Comparison of ENCODE assay signal across 22 cellular contexts in the genomic region with DNA sequence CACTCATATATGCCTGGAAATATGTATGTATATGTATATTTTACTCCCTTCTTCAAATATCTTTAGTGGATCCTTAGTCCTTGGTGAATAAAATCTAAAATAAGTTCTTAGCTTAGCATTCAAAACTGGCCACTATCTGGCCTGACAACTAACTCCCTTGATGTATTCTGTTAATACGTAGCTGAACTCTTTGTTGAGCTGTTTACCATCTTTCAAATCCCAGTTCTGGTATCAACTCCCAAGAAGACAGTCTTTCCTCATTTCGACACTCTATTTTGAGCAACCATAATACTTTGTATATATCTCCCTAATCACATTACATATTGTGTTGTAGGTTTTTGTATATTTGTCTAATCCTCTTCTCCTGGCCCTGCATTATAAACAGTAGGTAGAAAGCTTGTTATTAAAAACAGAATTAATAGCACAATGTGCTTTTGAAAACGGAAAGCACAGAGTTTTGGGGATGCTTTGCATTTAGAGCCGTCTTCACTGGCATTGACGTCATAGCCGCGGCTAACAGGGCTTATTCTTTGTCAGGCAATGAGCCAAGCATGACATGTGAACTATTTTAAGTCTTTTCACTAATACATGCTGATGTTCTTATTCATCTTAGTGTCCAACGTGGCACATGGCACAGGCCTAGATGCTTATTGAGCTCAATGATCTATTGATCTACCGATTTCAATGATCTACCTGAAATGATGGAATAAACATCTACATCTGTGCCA. TPM values are rescaled to one million over a fixed set of nuclear protein-coding genes. Genes with fewer than 3 reads are reported as not detected.
DNase-seq lines count a peak whose midpoint lies in the region; ATAC-seq, FAIRE-seq and TF ChIP-seq lines count a peak whose summit lies in the region.
"Had no signal": no experiment of that assay in that cellular context is flagged by ENCODE, and none has a peak within 500 bp of the region (broad histone marks: within the 10 kb centered on the region; RNA-seq: fewer than 3 reads in every experiment).

No MANE protein-coding gene starts in this region.

- CTCF ChIA-PET in PC-9 (lab: Charles Lee), result no interaction called here

- H4K20me1 ChIP-seq in PC-9 (ENCODE audit: insufficient read depth), result no peaks in the 10 kb centered on the region

- ATAC-seq in Right ventricle myocardium superior (ENCODE audit: poor library complexity), result peak; percentile 38
- no peak for ATAC-seq in Right ventricle myocardium inferior
- ATAC-seq in aorta (ENCODE audit: low FRiP score), result peak; percentile 66
- no peak for ATAC-seq in pancreas
- ATAC-seq: A549; activated T-cell treated with anti-CD3 and anti-CD28 coated beads, Interleukin-2, amount 50 U/mL, for 4 hours had no signal

- H3K27me3 ChIP-seq in esophagus muscularis mucosa (no peaks in the 10 kb centered on the region), aorta (ENCODE audit: control insufficient read depth in 1 of 2, insufficient read depth in 2 of 2, low read length in 1 of 2) (no peaks in the 10 kb centered on the region), PC-9 (ENCODE audit: insufficient read depth, low read depth) (no peaks in the 10 kb centered on the region), pancreas (no peaks in the 10 kb centered on the region)
- H3K27me3 ChIP-seq: transverse colon had no signal

- H2AFZ ChIP-seq in PC-9, result no peak overlapping the region

- no peak for TF ChIP-seq EP300 in esophagus muscularis mucosa (IDR thresholded peaks at IDR 0.05)

- H3K9me2 ChIP-seq in PC-9 (ENCODE audit: insufficient read depth), result no peaks in the 10 kb centered on the region

- H3K36me3 ChIP-seq in esophagus muscularis mucosa (no peaks in the 10 kb centered on the region), aorta (ENCODE audit: control insufficient read depth in 1 of 2, insufficient read depth in 2 of 2, low read length in 1 of 2) (no peaks in the 10 kb centered on the region), PC-9 (ENCODE audit: low read depth) (no peaks in the 10 kb centered on the region), pancreas (no peaks in the 10 kb centered on the region)
- H3K36me3 ChIP-seq: transverse colon had no signal

- no TSS peak for BruUV-seq in PC-9 (replicated peaks; lab: Mats Ljungman, UMichigan)

- WGBS in esophagus muscularis mucosa, result 50% methylated on average over 9 of the region's 9 CpGs
- 26 to 28% methylated on average over 9 of the region's 9 CpGs for WGBS in aorta, 2 donors
- WGBS in pancreas, 2 donors, result 77 to 81% methylated on average over 9 of the region's 9 CpGs

- H3K4me1 ChIP-seq in esophagus muscularis mucosa (peaks cover 8 to 15% (median 8%) of the 10 kb centered on the region in 4 donors), aorta (ENCODE audit: control insufficient read depth in 1 of 2, insufficient read depth in 2 of 2, low read length in 2 of 2) (peaks cover 0 to 1% of the 10 kb centered on the region in 2 donors), PC-9 (replicated peaks; ENCODE audit: insufficient read depth) (peaks cover 12% of the 10 kb centered on the region; the same call in 1 of the 2 replicates), pancreas (no peaks in the 10 kb centered on the region)

- TF ChIP-seq CTCF in esophagus muscularis mucosa (IDR thresholded peaks at IDR 0.05) (no peak), PC-9 (conservative IDR thresholded peaks at IDR 0.05) (no peak), pancreas (IDR thresholded peaks at IDR 0.05) (no peak)

- TF ChIP-seq POLR2A in esophagus muscularis mucosa (IDR thresholded peaks at IDR 0.05; ENCODE audit: low read depth), result no peak

- FAIRE-seq in pancreas (lab: Jason Lieb, UNC), result no peak
- FAIRE-seq: A549 had no signal

- H3K9me3 ChIP-seq in esophagus muscularis mucosa (peaks cover 0 to 3% (median 1%) of the 10 kb centered on the region in 4 donors), aorta (ENCODE audit: control insufficient read depth, low read length) (no peaks in the 10 kb centered on the region), PC-9 (ENCODE audit: insufficient read depth, low read depth) (peaks cover 4% of the 10 kb centered on the region), pancreas (no peaks in the 10 kb centered on the region)

- DNase-seq in Right ventricle myocardium superior, result no peak
- DNase-seq in Right ventricle myocardium inferior (ENCODE audit: missing footprints), result no peak
- no peak for DNase-seq in esophagus muscularis mucosa (ENCODE audit: extremely low spot score)
- DNase-seq in mucosa of gallbladder (ENCODE audit: low spot score), result peak; percentile 27
- no peak for DNase-seq in aorta
- no peak for DNase-seq in PC-9
- DNase-seq in inferior parietal cortex (ENCODE audit: extremely low spot score), result no peak
- no peak for DNase-seq in pancreas
- DNase-seq: activated CD4-positive, alpha-beta memory T cell treated with anti-CD3 and anti-CD28 coated beads for 36 hours; activated T-cell treated with anti-CD3 and anti-CD28 coated beads, Interleukin-2, amount 50 U/mL, for 4 hours; caudate nucleus; CD4-positive, alpha-beta memory T cell; EL; endodermal cell; NCI-H1092; NCI-H2107; NCI-H774; occipital lobe; transverse colon had no signal

- H3K4me2 ChIP-seq in PC-9, result no peak overlapping the region
- H3K4me2 ChIP-seq: A549 had no signal

- intact Hi-C loops in Right ventricle myocardium superior (cut with DNase I), result no loop called here
- intact Hi-C loops in Right ventricle myocardium inferior (cut with DNase I), result no loop called here
- intact Hi-C loops in esophagus muscularis mucosa (cut with DNase I), result no loop called here
- intact Hi-C loops in aorta (cut with DNase I), result loop anchor here (5.0 kb wide), 2 partner anchors 41 to 46 kb away; a partner anchor contains a TSS
- intact Hi-C loops in PC-9 (cut with micrococcal nuclease; ENCODE audit: unreplicated experiment), result no loop called here
- intact Hi-C loops in pancreas (cut with DNase I), result no loop called here

- H3K79me2 ChIP-seq in PC-9 (ENCODE audit: low read depth), result no peaks in the 10 kb centered on the region

- H3K4me3 ChIP-seq in esophagus muscularis mucosa (no peak overlapping the region), aorta (ENCODE audit: low read length in 2 of 2) (no peak overlapping the region), PC-9 (no peak overlapping the region), pancreas (no peak overlapping the region)
- H3K4me3 ChIP-seq: A549, skin epidermis, transverse colon had no signal

- POLR2A ChIA-PET in PC-9 (lab: Charles Lee; ENCODE audit: unreplicated experiment), result no interaction called here

- H3K27ac ChIP-seq in esophagus muscularis mucosa (replicated peaks in 1 of 4) (peak overlapping the region; percentile 12 to 56 (median 47)), aorta (ENCODE audit: low read depth in 1 of 2, low read length in 2 of 2) (no peak overlapping the region), PC-9 (no peak overlapping the region), pancreas (no peak overlapping the region)

- no peaks in the 10 kb centered on the region for H3F3A ChIP-seq in PC-9 (ENCODE audit: insufficient read depth, low read depth)

RNA-seq across cellular contexts. Expression of a gene that starts 47.2 kb away (rescaled TPM):
- total RNA-seq in Right ventricle myocardium superior (13.9 TPM), Right ventricle myocardium inferior (12.5 TPM), esophagus muscularis mucosa (100 to 1,000 TPM; 418 to 749 (median 509) TPM), mucosa of gallbladder (315 TPM), aorta (1,000 to 10,000 TPM in 1 of 2 donors, 100 to 1,000 TPM in 1; 588 to 1,507 TPM), PC-9 (2021) (20.2 and 34.1 TPM in 2 replicates), pancreas (10 to 100 TPM; 22.5 to 68.2 (median 37.7) TPM)
- polyA plus RNA-seq in aorta (100 to 1,000 TPM; 221 to 957 TPM), pancreas (10 to 100 TPM; 18.4 to 30.4 TPM)
- total RNA-seq: activated CD4-positive, alpha-beta memory T cell treated with anti-CD3 and anti-CD28 coated beads for 36 hours; CD4-positive, alpha-beta memory T cell had no signal
- polyA plus RNA-seq: CD4-positive, alpha-beta memory T cell; IgD-negative memory B cell had no signal

Comparison
In these comparisons a context has a peak if more than half of its experiments do, and no peak if none do; other contexts are left out.
1. ATAC-seq: peak in Right ventricle myocardium superior (single experiment) and aorta (single experiment); none in Right ventricle myocardium inferior (single experiment) and pancreas (0 of 4).
2. H3K27ac ChIP-seq: peak in esophagus muscularis mucosa (4 of 4); none in aorta (0 of 2), PC-9 (single experiment) and pancreas (0 of 4).
3. intact Hi-C loops: an anchor here in aorta (5.0 kb wide); none called in Right ventricle myocardium superior, Right ventricle myocardium inferior, esophagus muscularis mucosa, PC-9 and pancreas.